In genomic region chr1:202934755-202935154, GRCh38 we compare ENCODE assay signal across 32 cellular contexts.
"Had no signal": no experiment of that assay in that cellular context is flagged by ENCODE, and none has a peak within 500 bp of the region (broad histone marks: within the 10 kb centered on the region; RNA-seq: fewer than 3 reads in every experiment).

No MANE protein-coding gene starts in this region.

- H3K27ac Mint-ChIP-seq: activated CD8-positive, alpha-beta T cell treated with anti-CD3 and anti-CD28 coated beads for 36 hours; activated naive CD8-positive, alpha-beta T cell; dendritic cell treated with granulocyte-macrophage colony-stimulating factor and Interleukin-4, amounts not matched to agents 40 ng/mL and 50 ng/mL, for 4 days; effector memory CD8-positive, alpha-beta T cell; WTC11 had no signal

- H3K4me1 ChIP-seq: esophagus muscularis mucosa, gastrocnemius medialis, heart left ventricle had no signal

- H3K4me3 ChIP-seq: coronary artery, dorsolateral prefrontal cortex, esophagus muscularis mucosa, gastrocnemius medialis, heart left ventricle had no signal

- ATAC-seq: activated CD8-positive, alpha-beta T cell treated with anti-CD3 and anti-CD28 coated beads for 36 hours; activated T-cell treated with anti-CD3 and anti-CD28 coated beads, Interleukin-2, amount 50 U/mL, for 4 hours; activated T-helper 17 cell treated with anti-CD3 and anti-CD28 coated beads, Interleukin-2, amount 50 U/mL, for 72 hours; effector memory CD8-positive, alpha-beta T cell; foreskin keratinocyte; gastrocnemius medialis; heart left ventricle; WTC11 had no signal

- H3K4me3 Mint-ChIP-seq: activated CD8-positive, alpha-beta T cell treated with anti-CD3 and anti-CD28 coated beads for 36 hours; activated naive CD8-positive, alpha-beta T cell; activated T-cell treated with anti-CD3 and anti-CD28 coated beads, Interleukin-2, amount 50 U/mL, for 4 hours; activated T-helper 17 cell treated with anti-CD3 and anti-CD28 coated beads, Interleukin-2, amount 50 U/mL, for 72 hours; central memory CD8-positive, alpha-beta T cell; dendritic cell treated with granulocyte-macrophage colony-stimulating factor and Interleukin-4, amounts not matched to agents 40 ng/mL and 50 ng/mL, for 4 days; effector memory CD8-positive, alpha-beta T cell; WTC11 had no signal

- H3K9me3 Mint-ChIP-seq: activated CD8-positive, alpha-beta T cell treated with anti-CD3 and anti-CD28 coated beads for 36 hours; activated T-cell treated with anti-CD3 and anti-CD28 coated beads, Interleukin-2, amount 50 U/mL, for 4 hours; activated T-helper 17 cell treated with anti-CD3 and anti-CD28 coated beads, Interleukin-2, amount 50 U/mL, for 72 hours; central memory CD8-positive, alpha-beta T cell; dendritic cell treated with granulocyte-macrophage colony-stimulating factor and Interleukin-4, amounts not matched to agents 40 ng/mL and 50 ng/mL, for 4 days; effector memory CD8-positive, alpha-beta T cell had no signal

- H3K4me1 Mint-ChIP-seq: central memory CD8-positive, alpha-beta T cell; WTC11 had no signal

- H3K36me3 Mint-ChIP-seq: WTC11 had no signal

- DNase-seq: activated CD4-positive, alpha-beta T cell treated with anti-CD3 and anti-CD28 coated beads for 1 hour; activated CD4-positive, alpha-beta T cell treated with anti-CD3 and anti-CD28 coated beads for 48 hours; activated CD4-positive, alpha-beta T cell treated with anti-CD3 and anti-CD28 coated beads, Interleukin-2, amount 50 U/mL, for 1 hour; activated CD4-positive, alpha-beta T cell treated with anti-CD3 and anti-CD28 coated beads, Interleukin-2, amount 50 U/mL, for 48 hours; activated CD8-positive, alpha-beta memory T cell treated with anti-CD3 and anti-CD28 coated beads for 24 hours; activated CD8-positive, alpha-beta T cell treated with anti-CD3 and anti-CD28 coated beads for 36 hours; activated effector memory CD4-positive, alpha-beta T cell treated with Interleukin-2 at 50 U/mL for 16 hours; activated gamma-delta T cell treated with Interleukin-2 at 50 U/mL for 16 hours; activated naive CD4-positive, alpha-beta T cell treated with anti-CD3 and anti-CD28 coated beads, Interleukin-2, amount 50 U/mL, for 16 hours; activated naive CD4-positive, alpha-beta T cell treated with Interleukin-2 at 50 U/mL for 16 hours; activated T-cell treated with anti-CD3 and anti-CD28 coated beads, Interleukin-2, amount 50 U/mL, for 4 hours; amniotic stem cell; anterior cingulate cortex; brain microvascular endothelial cell; dorsolateral prefrontal cortex; effector memory CD8-positive, alpha-beta T cell; erythroblast; foreskin keratinocyte; gastrocnemius medialis; glutamatergic neuron; heart left ventricle; T-helper 2 cell had no signal

- H3K27me3 ChIP-seq: brain microvascular endothelial cell, dorsolateral prefrontal cortex, esophagus muscularis mucosa, foreskin keratinocyte, gastrocnemius medialis, heart left ventricle had no signal

- H3K36me3 ChIP-seq: brain microvascular endothelial cell, gastrocnemius medialis had no signal

- FAIRE-seq: astrocyte, bronchial epithelial cell had no signal

- H3K27ac ChIP-seq: brain microvascular endothelial cell, coronary artery, dorsolateral prefrontal cortex, esophagus muscularis mucosa, foreskin keratinocyte, gastrocnemius medialis, heart left ventricle, VCaP had no signal

- H3K9me3 ChIP-seq: esophagus muscularis mucosa had no signal
